Comparison of ENCODE assay signal across 2 cellular contexts in genomic region chr7:128404143-128404681, GRCh38.
TF ChIP-seq lines count a peak whose summit lies in the region.

No MANE protein-coding gene starts in this region.

TF ChIP-seq in IMR-90, 13 proteins besides CTCF, POLR2A, EP300 and RAD21:
- TF ChIP-seq RCOR1 (IDR thresholded peaks at IDR 0.05; ENCODE audit: insufficient replicate concordance, low read length) (no peak), ELK1 (IDR thresholded peaks at IDR 0.05; ENCODE audit: borderline replicate concordance, low read depth, low read length) (no peak), BHLHE40 (IDR thresholded peaks at IDR 0.05; ENCODE audit: low read depth, low read length) (no peak), MAFK (IDR thresholded peaks at IDR 0.05; ENCODE audit: low read depth, low read length) (no peak), CEBPB (IDR thresholded peaks at IDR 0.05; ENCODE audit: low read depth, low read length) (no peak), USF2 (IDR thresholded peaks at IDR 0.05; ENCODE audit: low read depth, low read length) (no peak), RFX5 (IDR thresholded peaks at IDR 0.05; ENCODE audit: low read depth, low read length) (no peak), SMC3 (IDR thresholded peaks at IDR 0.05; ENCODE audit: low read depth, low read length) (no peak), MXI1 (IDR thresholded peaks at IDR 0.05; ENCODE audit: borderline replicate concordance, low read depth, low read length) (no peak), CHD1 (IDR thresholded peaks at IDR 0.05; ENCODE audit: low read depth, low read length) (no peak), MAZ (IDR thresholded peaks at IDR 0.05; ENCODE audit: borderline replicate concordance, low read depth, low read length) (no peak), NFE2L2 (IDR thresholded peaks at IDR 0.05; ENCODE audit: low read depth, low read length) (no peak), FOS (IDR thresholded peaks at IDR 0.05; ENCODE audit: low read depth, low read length) (no peak)
TF ChIP-seq in IMR-90: peak in this region for 0.

TF ChIP-seq in K562, 482 proteins besides CTCF, POLR2A, EP300 and RAD21 (continues in another document):
- 0 out of 2 replicates have a peak, but pooled peaks have one; percentile 18 for TF ChIP-seq NKRF (IDR thresholded peaks at IDR 0.05; ENCODE audit: borderline replicate concordance)
- peak; percentile 67; the same call in 1 of the 2 replicates for TF ChIP-seq RERE (CRISPR knock-in tag; IDR thresholded peaks at IDR 0.05; ENCODE audit: borderline replicate concordance)
- TF ChIP-seq WHSC1 (IDR thresholded peaks at IDR 0.05; ENCODE audit: low read length), result peak; percentile 66
- TF ChIP-seq KAT7 (CRISPR knock-in tag; IDR thresholded peaks at IDR 0.05; ENCODE audit: borderline replicate concordance), result 0 out of 2 replicates have a peak, but pooled peaks have one; percentile 63
- 0 out of 2 replicates have a peak, but pooled peaks have one; percentile 14 for TF ChIP-seq POLR2G (IDR thresholded peaks at IDR 0.05; ENCODE audit: low read depth, low read length)
- TF ChIP-seq PREB (CRISPR knock-in tag; IDR thresholded peaks at IDR 0.05), result peak; percentile 65; the same call in 1 of the 2 replicates
- TF ChIP-seq ZFP1 (CRISPR knock-in tag; IDR thresholded peaks at IDR 0.05), result no peak
- no peak for TF ChIP-seq ZNF274 (IDR thresholded peaks at IDR 0.05; ENCODE audit: borderline replicate concordance, low read depth, low read length)
- TF ChIP-seq NRF1 (conservative IDR thresholded peaks at IDR 0.05 in 1 of 2, IDR thresholded peaks at IDR 0.05 in 1 of 2), result 0 out of 4 replicates have a peak, but pooled peaks of 1 of the 2 experiments have one; percentile 30
- TF ChIP-seq CGGBP1 (CRISPR knock-in tag; IDR thresholded peaks at IDR 0.05), result no peak
- no peak for TF ChIP-seq NR1H2 (CRISPR knock-in tag; IDR thresholded peaks at IDR 0.05)
- 0 out of 2 replicates have a peak, but pooled peaks have one; percentile 21 for TF ChIP-seq USF1 (CRISPR knock-in tag; IDR thresholded peaks at IDR 0.05)
- TF ChIP-seq KDM5B (IDR thresholded peaks at IDR 0.05; ENCODE audit: insufficient replicate concordance, low read depth, low read length), result peak; percentile 16
- TF ChIP-seq PHF21A (IDR thresholded peaks at IDR 0.05; ENCODE audit: borderline replicate concordance, low read depth), result peak; percentile 56; the same call in 1 of the 2 replicates
- no peak for TF ChIP-seq TEAD4 (IDR thresholded peaks at IDR 0.05; ENCODE audit: low read length)
- 0 out of 2 replicates have a peak, but pooled peaks have one; percentile 62 for TF ChIP-seq TEAD4 (CRISPR knock-in tag; IDR thresholded peaks at IDR 0.05; ENCODE audit: borderline replicate concordance)
- no peak for TF ChIP-seq ZNF696 (CRISPR knock-in tag; conservative IDR thresholded peaks at IDR 0.05)
- no peak for TF ChIP-seq ELK1 (CRISPR knock-in tag; IDR thresholded peaks at IDR 0.05)
- peak; percentile 75; the same call in 1 of the 2 replicates for TF ChIP-seq HMGXB4 (CRISPR knock-in tag; IDR thresholded peaks at IDR 0.05)
- no peak for TF ChIP-seq RB1 (IDR thresholded peaks at IDR 0.05; ENCODE audit: low read depth)
- no peak for TF ChIP-seq ETS2 (tag; IDR thresholded peaks at IDR 0.05; ENCODE audit: borderline replicate concordance, poor library complexity, severe bottlenecking)
- TF ChIP-seq ZHX1 (conservative IDR thresholded peaks at IDR 0.05; ENCODE audit: low read length), result no peak
- TF ChIP-seq ATF3 (IDR thresholded peaks at IDR 0.05), result no peak
- TF ChIP-seq ATF3 (CRISPR knock-in tag; conservative IDR thresholded peaks at IDR 0.05), result 0 out of 2 replicates have a peak, but pooled peaks have one; percentile 42
- no peak for TF ChIP-seq HNRNPK (IDR thresholded peaks at IDR 0.05; ENCODE audit: low read depth, low read length, poor library complexity, severe bottlenecking)
- TF ChIP-seq SLC30A9 (CRISPR knock-in tag; IDR thresholded peaks at IDR 0.05), result no peak
- 0 out of 2 replicates have a peak, but pooled peaks have one; percentile 40 for TF ChIP-seq NR2C2 (CRISPR knock-in tag; IDR thresholded peaks at IDR 0.05)
- TF ChIP-seq NR2C2 (tag; IDR thresholded peaks at IDR 0.05), result no peak
- TF ChIP-seq ZBTB7A (IDR thresholded peaks at IDR 0.05; ENCODE audit: borderline replicate concordance, control insufficient read depth, low read depth, low read length), result peak; percentile 72; the same call in 1 of the 2 replicates
- no peak for TF ChIP-seq ZBTB34 (CRISPR knock-in tag; IDR thresholded peaks at IDR 0.05)
- 0 out of 4 replicates have a peak, but pooled peaks of 1 of the 2 experiments have one; percentile 39 for TF ChIP-seq KDM1A (IDR thresholded peaks at IDR 0.05)
- 0 out of 2 replicates have a peak, but pooled peaks have one; percentile 47 for TF ChIP-seq FOXP1 (CRISPR knock-in tag; IDR thresholded peaks at IDR 0.05)
- TF ChIP-seq TEAD1 (CRISPR knock-in tag; IDR thresholded peaks at IDR 0.05), result 0 out of 4 replicates have a peak, but pooled peaks of 1 of the 2 experiments have one; percentile 48
- peak; percentile 46 for TF ChIP-seq MAX (CRISPR knock-in tag; IDR thresholded peaks at IDR 0.05)
